In genomic region chr12:58765653-58766554, GRCh38 we compare ENCODE assay signal across 16 cellular contexts.
DNase-seq lines count a peak whose midpoint lies in the region; ATAC-seq and TF ChIP-seq lines count a peak whose summit lies in the region.
"Had no signal": no experiment of that assay in that cellular context is flagged by ENCODE, and none has a peak within 500 bp of the region (broad histone marks: within the 10 kb centered on the region; RNA-seq: fewer than 3 reads in every experiment).

No MANE protein-coding gene starts in this region.

- ATAC-seq in T-helper 17 cell = no peak
- no peak for ATAC-seq in esophagus mucosa
- ATAC-seq: CD8-positive, alpha-beta T cell; gastrocnemius medialis had no signal

- no peak overlapping the region for H2AK5ac ChIP-seq in neuronal stem cell (ENCODE audit: low read depth, low read length)

- H3K27me3 ChIP-seq in neuronal stem cell (ENCODE audit: control insufficient read depth in 3 of 3, insufficient read depth in 3 of 3, low read depth in 1 of 3, low read length in 3 of 3) = no peaks in the 10 kb centered on the region
- no peaks in the 10 kb centered on the region for H3K27me3 ChIP-seq in endodermal cell (ENCODE audit: control insufficient read depth, insufficient read depth, low read length, poor library complexity, severe bottlenecking)
- H3K27me3 ChIP-seq: gastrocnemius medialis had no signal

- H3K4me1 Mint-ChIP-seq in endodermal cell (no peaks in the 10 kb centered on the region), T-helper 17 cell (no peaks in the 10 kb centered on the region)
- H3K4me1 Mint-ChIP-seq: activated B cell treated with CpG ODN at 0.5 μM for 24 hours had no signal

- H3K4me1 ChIP-seq in neuronal stem cell (ENCODE audit: control insufficient read depth in 2 of 2, insufficient read depth in 1 of 2, low read depth in 1 of 2, low read length in 2 of 2) (peaks cover 2 to 22% of the 10 kb centered on the region in 2 donors), endodermal cell (ENCODE audit: control insufficient read depth, insufficient read depth, low read length) (no peaks in the 10 kb centered on the region)

- H3K9me3 ChIP-seq in neuronal stem cell (replicated peaks in 1 of 2; ENCODE audit: control insufficient read depth in 2 of 2, insufficient read depth in 1 of 2, low read depth in 1 of 2, low read length in 2 of 2) = no peaks in the 10 kb centered on the region
- peaks cover 5% of the 10 kb centered on the region for H3K9me3 ChIP-seq in endodermal cell (ENCODE audit: control insufficient read depth, low read length)
- no peaks in the 10 kb centered on the region for H3K9me3 ChIP-seq in T-helper 17 cell (ENCODE audit: control insufficient read depth, low read length, poor library complexity, severe bottlenecking)
- H3K9me3 ChIP-seq: gastrocnemius medialis, thoracic aorta had no signal

- no peak overlapping the region for H2BK5ac ChIP-seq in neuronal stem cell (ENCODE audit: low read length)

- H3K36me3 Mint-ChIP-seq in endodermal cell (ENCODE audit: low read depth) (no peaks in the 10 kb centered on the region), T-helper 17 cell (ENCODE audit: low read depth) (no peaks in the 10 kb centered on the region)
- H3K36me3 Mint-ChIP-seq: CD8-positive, alpha-beta T cell had no signal

- H2BK120ac ChIP-seq in neuronal stem cell (ENCODE audit: low read depth, low read length) = no peak overlapping the region

- no peak overlapping the region for H3K4me2 ChIP-seq in neuronal stem cell (ENCODE audit: insufficient read depth, low read length, poor library complexity, severe bottlenecking)

- H3K36me3 ChIP-seq in neuronal stem cell (replicated peaks in 1 of 2; ENCODE audit: control insufficient read depth in 2 of 2, insufficient read depth in 2 of 2, low read length in 2 of 2) (no peaks in the 10 kb centered on the region), endodermal cell (ENCODE audit: control insufficient read depth, insufficient read depth, low read length) (no peaks in the 10 kb centered on the region)
- H3K36me3 ChIP-seq: gastrocnemius medialis, thoracic aorta had no signal

- peaks cover 3% of the 10 kb centered on the region for H3K27me3 Mint-ChIP-seq in endodermal cell (ENCODE audit: insufficient read depth)
- no peaks in the 10 kb centered on the region for H3K27me3 Mint-ChIP-seq in T-helper 17 cell
- H3K27me3 Mint-ChIP-seq: activated B cell treated with CpG ODN at 0.5 μM for 24 hours had no signal

- H3K9ac ChIP-seq in neuronal stem cell (ENCODE audit: low read depth, low read length, poor library complexity) (no peak overlapping the region), endodermal cell (ENCODE audit: extremely low read depth, low read length, poor library complexity, severe bottlenecking) (no peak overlapping the region)

- DNase-seq in HT-29 (ENCODE audit: low spot score) (peak; percentile 42), NCI-H2196 (lab: John Stamatoyannopoulos, UW; ENCODE audit: unreplicated experiment) (peak; percentile 82), fibroblast of gingiva (ENCODE audit: low read depth) (peak; percentile 74), neuronal stem cell (ENCODE audit: low spot score) (no peak), endodermal cell (no peak), T-helper 17 cell (no peak), NCI-H128 (lab: John Stamatoyannopoulos, UW; ENCODE audit: unreplicated experiment) (no peak)
- DNase-seq: activated B cell treated with CpG ODN at 0.5 μM for 24 hours; activated CD8-positive, alpha-beta memory T cell treated with anti-CD3 and anti-CD28 coated beads, Interleukin-2, amount 50 U/mL, for 48 hours; CD8-positive, alpha-beta T cell; dermis blood vessel endothelial cell; gastrocnemius medialis; KBM-7; kidney glomerular epithelial cell had no signal

- H3K4me3 ChIP-seq in neuronal stem cell (ENCODE audit: low read length in 2 of 2) (no peak overlapping the region), endodermal cell (ENCODE audit: low read length) (no peak overlapping the region)
- H3K4me3 ChIP-seq: gastrocnemius medialis, thoracic aorta had no signal

- H4K8ac ChIP-seq in neuronal stem cell (ENCODE audit: low read depth, low read length) = no peak overlapping the region

- no peak for TF ChIP-seq CTCF in endodermal cell (conservative IDR thresholded peaks at IDR 0.05)

- H3K4ac ChIP-seq in neuronal stem cell (ENCODE audit: low read length) = no peak overlapping the region

- H3K27ac ChIP-seq in neuronal stem cell (replicated peaks; ENCODE audit: low read length) (no peak overlapping the region), endodermal cell (ENCODE audit: low read depth, low read length) (no peak overlapping the region)
- H3K27ac ChIP-seq: gastrocnemius medialis, thoracic aorta had no signal

- no peak overlapping the region for H3K23ac ChIP-seq in neuronal stem cell (ENCODE audit: low read depth, low read length, poor library complexity)

- H3K9me3 Mint-ChIP-seq in endodermal cell = peaks cover 10% of the 10 kb centered on the region

- H2BK12ac ChIP-seq in neuronal stem cell (ENCODE audit: low read length) = no peak overlapping the region

- no peak overlapping the region for H3K18ac ChIP-seq in neuronal stem cell (ENCODE audit: low read length)

- H2BK15ac ChIP-seq in neuronal stem cell (ENCODE audit: low read length) = no peak overlapping the region

- H3K27ac Mint-ChIP-seq in endodermal cell (no peak overlapping the region), T-helper 17 cell (no peak overlapping the region)
- H3K27ac Mint-ChIP-seq: activated B cell treated with CpG ODN at 0.5 μM for 24 hours; CD8-positive, alpha-beta T cell had no signal

- no peak overlapping the region for H3K4me3 Mint-ChIP-seq in endodermal cell
- no peak overlapping the region for H3K4me3 Mint-ChIP-seq in T-helper 17 cell
- H3K4me3 Mint-ChIP-seq: activated B cell treated with CpG ODN at 0.5 μM for 24 hours; CD8-positive, alpha-beta T cell had no signal

- H3K14ac ChIP-seq in neuronal stem cell (ENCODE audit: low read length) = no peak overlapping the region

- H3K79me1 ChIP-seq in neuronal stem cell (ENCODE audit: low read depth, low read length) = no peaks in the 10 kb centered on the region

- H2AFZ ChIP-seq in neuronal stem cell (ENCODE audit: low read length) = peak overlapping the region; percentile 42

- WGBS in neuronal stem cell (ENCODE audit: extremely low coverage in 2 of 2, insufficient read length in 2 of 2, insufficient replicate concordance in 1 of 2), 2 donors = no CpG with 5 or more reads among the region's 4 CpGs
- WGBS in endodermal cell (ENCODE audit: insufficient coverage in 1 of 2, insufficient read length in 1 of 2), 2 experiments = 92 to 96% methylated on average over 3 to 4 of the region's 4 CpGs

- H4K91ac ChIP-seq in neuronal stem cell (ENCODE audit: low read depth, low read length, poor library complexity) = no peak overlapping the region

Comparison
In these comparisons a context has a peak if more than half of its experiments do, and no peak if none do; other contexts are left out.
1. DNase-seq: peak in HT-29 (single experiment), NCI-H2196 (single experiment) and fibroblast of gingiva (single experiment); none in neuronal stem cell (single experiment), endodermal cell (single experiment), T-helper 17 cell (0 of 3) and NCI-H128 (single experiment).